2 cellular contexts compared by ENCODE assay signal in genomic region chr22:45518580-45518991, GRCh38.
TF ChIP-seq lines count a peak whose summit lies in the region.

No MANE protein-coding gene starts in this region.

TF ChIP-seq in GM23338, 12 proteins besides CTCF, POLR2A, EP300 and RAD21:
- TF ChIP-seq NANOG (IDR thresholded peaks at IDR 0.05; ENCODE audit: borderline replicate concordance) (no peak), CREB1 (CRISPR knock-in tag; IDR thresholded peaks at IDR 0.05; ENCODE audit: low read depth) (no peak), ZNF462 (CRISPR knock-in tag; IDR thresholded peaks at IDR 0.05) (no peak)

TF ChIP-seq in SK-N-SH, 30 proteins besides CTCF, POLR2A, EP300 and RAD21:
- TF ChIP-seq FOXJ3 (CRISPR knock-in tag; IDR thresholded peaks at IDR 0.05) (no peak), TAF1 (IDR thresholded peaks at IDR 0.05; ENCODE audit: borderline replicate concordance, low read depth, low read length) (no peak), PBX3 (IDR thresholded peaks at IDR 0.05) (no peak), RFX5 (IDR thresholded peaks at IDR 0.05; ENCODE audit: low read length) (no peak), JUND (IDR thresholded peaks at IDR 0.05) (no peak), CHD2 (IDR thresholded peaks at IDR 0.05; ENCODE audit: low read length, partially characterized antibody) (no peak)
